Comparison of ENCODE assay signal across 30 cellular contexts in the genomic region with DNA sequence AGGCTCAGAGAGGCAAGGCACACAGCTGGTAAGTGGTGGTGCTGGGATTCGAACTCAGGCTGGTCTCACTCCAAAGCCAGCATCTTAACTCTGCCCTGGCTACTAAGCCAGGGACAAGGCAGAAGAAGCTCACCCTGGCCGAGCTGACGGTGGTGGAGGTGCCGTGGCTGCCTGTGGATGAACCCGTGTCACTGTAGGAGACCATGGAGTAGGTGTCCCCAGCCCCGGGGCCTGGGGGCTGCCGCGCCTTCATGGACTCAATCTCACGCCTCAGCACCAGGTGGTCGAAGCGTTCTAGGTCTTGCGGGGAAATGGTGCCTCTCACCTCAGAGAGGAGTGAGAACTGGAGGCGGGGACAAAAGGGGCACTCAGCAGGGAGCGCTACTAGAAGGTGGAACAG.
"Had no signal": no experiment of that assay in that cellular context is flagged by ENCODE, and none has a peak within 500 bp of the region (broad histone marks: within the 10 kb centered on the region; RNA-seq: fewer than 3 reads in every experiment).

No MANE protein-coding gene starts in this region.

- H3K36me3 ChIP-seq: breast epithelium had no signal

- DNase-seq: activated B cell treated with CpG ODN at 0.5 μM for 24 hours; activated CD4-positive, alpha-beta T cell treated with anti-CD3 and anti-CD28 coated beads, Interleukin-2, amount 10 ng/mL, durations not matched to agents 7 days and 5 days; activated CD4-positive, alpha-beta T cell treated with anti-CD3 and anti-CD28 coated beads, Interleukin-2, amount 50 U/mL, for 48 hours; activated CD8-positive, alpha-beta T cell treated with anti-CD3 and anti-CD28 coated beads, Interleukin-2, amount 10 ng/mL, durations not matched to agents 7 days and 5 days; activated naive CD4-positive, alpha-beta T cell; activated naive CD4-positive, alpha-beta T cell treated with anti-CD3 and anti-CD28 coated beads, Interleukin-2, amount 50 U/mL, for 16 hours; adrenal gland; body of pancreas; caudate nucleus; cerebellar nuclear complex; MM.1S; MV-4-11; NCI-H1092; NCI-H1436 treated with DMSO at 0.1 percent for 48 hours; NCI-H1694 treated with DMSO at 0.1 percent for 48 hours; NCI-H2029; NCI-H524 treated with DMSO at 0.1 percent for 48 hours; NK-92 treated with Interleukin-12 subunit alpha and Interleukin-12 subunit beta, amount 100 ng/mL, for 24 hours; PC-3; SIG-M5; T-cell; T-helper 17 cell had no signal

- H3K4me3 Mint-ChIP-seq: activated B cell treated with CpG ODN at 0.5 μM for 24 hours; activated CD4-positive, alpha-beta T cell treated with anti-CD3 and anti-CD28 coated beads, Interleukin-2, amount 10 ng/mL, durations not matched to agents 7 days and 5 days; activated CD8-positive, alpha-beta T cell treated with anti-CD3 and anti-CD28 coated beads, Interleukin-2, amount 10 ng/mL, durations not matched to agents 7 days and 5 days; activated T-cell treated with anti-CD3 and anti-CD28 coated beads, Interleukin-2, amount 50 U/mL, for 24 hours; activated T-helper 1 cell treated with anti-CD3 and anti-CD28 coated beads, Interleukin-12 subunit alpha, Interleukin-12 subunit beta, Interleukin-2, Interleukin-4 antibody, amounts not matched to agents 30 ng/mL and 10 ng/mL and 1 ng/mL, durations not matched to agents 14 hours and 24 hours and 36 hours; T-cell; T-helper 17 cell had no signal

- H3K27me3 ChIP-seq: adrenal gland, body of pancreas, breast epithelium had no signal

- H3K9me3 ChIP-seq: adrenal gland, body of pancreas, breast epithelium had no signal

- H3K36me3 Mint-ChIP-seq: T-cell had no signal

- H3K9me3 Mint-ChIP-seq: activated B cell treated with CpG ODN at 0.5 μM for 24 hours; activated CD4-positive, alpha-beta T cell treated with anti-CD3 and anti-CD28 coated beads, Interleukin-2, amount 10 ng/mL, durations not matched to agents 7 days and 5 days; activated T-cell treated with anti-CD3 and anti-CD28 coated beads, Interleukin-2, amount 50 U/mL, for 24 hours; activated T-helper 1 cell treated with anti-CD3 and anti-CD28 coated beads, Interleukin-12 subunit alpha, Interleukin-12 subunit beta, Interleukin-2, Interleukin-4 antibody, amounts not matched to agents 30 ng/mL and 10 ng/mL and 1 ng/mL, durations not matched to agents 14 hours and 24 hours and 36 hours; T-cell had no signal

- H3K27ac Mint-ChIP-seq: activated B cell treated with CpG ODN at 0.5 μM for 24 hours; activated CD8-positive, alpha-beta T cell treated with anti-CD3 and anti-CD28 coated beads, Interleukin-2, amount 10 ng/mL, durations not matched to agents 7 days and 5 days; activated T-cell treated with anti-CD3 and anti-CD28 coated beads, Interleukin-2, amount 50 U/mL, for 24 hours; activated T-helper 1 cell treated with anti-CD3 and anti-CD28 coated beads, Interleukin-12 subunit alpha, Interleukin-12 subunit beta, Interleukin-2, Interleukin-4 antibody, amounts not matched to agents 30 ng/mL and 10 ng/mL and 1 ng/mL, durations not matched to agents 14 hours and 24 hours and 36 hours; T-cell; T-helper 17 cell had no signal

- H3K27ac ChIP-seq: adrenal gland, body of pancreas, breast epithelium, KMS-11, RWPE1, VCaP had no signal

- H3K4me1 ChIP-seq: body of pancreas, breast epithelium had no signal

- H3K4me3 ChIP-seq: adrenal gland, body of pancreas, breast epithelium had no signal

- ATAC-seq: activated CD8-positive, alpha-beta T cell treated with anti-CD3 and anti-CD28 coated beads, Interleukin-2, amount 10 ng/mL, durations not matched to agents 7 days and 5 days; body of pancreas; PC-3; Right ventricle myocardium inferior; SK-N-SH treated with all-trans-retinoic acid at 6 μM for 48 hours; T-cell; T-helper 17 cell had no signal

- H3K27me3 Mint-ChIP-seq: activated T-cell treated with anti-CD3 and anti-CD28 coated beads, Interleukin-2, amount 50 U/mL, for 24 hours; T-cell had no signal

- H3K4me1 Mint-ChIP-seq: activated B cell treated with CpG ODN at 0.5 μM for 24 hours had no signal
